Comparison of ENCODE assay signal across 8 cellular contexts in the genomic region with DNA sequence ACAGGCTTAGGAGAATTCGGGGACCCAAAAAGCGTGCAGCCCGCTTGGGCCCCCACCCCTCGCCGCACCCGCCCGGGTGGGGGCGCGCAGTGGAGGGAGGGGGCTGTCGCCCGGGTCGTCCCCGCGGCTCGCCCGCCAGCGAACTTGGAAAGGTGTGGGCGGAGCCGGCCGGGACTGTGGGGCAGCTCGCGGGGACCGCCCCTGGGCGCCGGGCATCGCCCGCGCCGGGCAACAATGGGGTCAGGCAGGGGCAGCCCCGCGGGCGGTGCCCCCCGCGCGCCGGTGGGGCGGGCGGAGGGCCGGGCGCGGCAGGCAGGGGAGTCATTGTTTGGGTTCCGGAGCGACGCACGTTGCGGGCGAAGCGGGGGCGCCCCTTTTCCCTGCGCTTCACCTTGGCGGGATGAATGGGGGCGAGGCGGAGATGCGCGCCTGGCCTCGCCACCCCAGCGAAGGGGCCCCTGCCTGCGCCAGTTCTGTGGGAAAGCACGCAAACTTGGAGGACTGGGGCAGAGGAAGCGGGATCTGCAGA. TPM values are rescaled to one million over a fixed set of nuclear protein-coding genes. Genes with fewer than 3 reads are reported as not detected.
A peak's percentile ranks its signal among the peaks of the same experiment; 100 is the strongest.
DNase-seq lines count a peak whose midpoint lies in the region; ATAC-seq and TF ChIP-seq lines count a peak whose summit lies in the region.

No MANE protein-coding gene starts in this region.

- ATAC-seq in GM19351 (IDR thresholded peaks at IDR 0.05; ENCODE audit: unreplicated experiment) (peak; percentile 15), HG03442 (IDR thresholded peaks at IDR 0.05; ENCODE audit: unreplicated experiment) (peak; percentile 21), RWPE2 (ENCODE audit: low read depth) (peak; percentile 36)

- peaks cover 39% of the 10 kb centered on the region for H3K4me1 Mint-ChIP-seq in activated naive CD4-positive, alpha-beta T cell treated with anti-CD3 and anti-CD28 coated beads, Interleukin-2, amount 50 U/mL, for 24 hours

- peak overlapping the region; percentile 91 for H3K9ac ChIP-seq in BLaER1
- peak overlapping the region; percentile 94 for H3K9ac ChIP-seq in skeletal muscle satellite cell (ENCODE audit: low read depth, low read length)

- TF ChIP-seq CTCF in RWPE2 (IDR thresholded peaks at IDR 0.05; ENCODE audit: poor library complexity, severe bottlenecking) (no peak), right atrium auricular region (IDR thresholded peaks at IDR 0.05) (no peak)

- H3K9me3 ChIP-seq in BLaER1 (no peaks in the 10 kb centered on the region), RWPE2 (ENCODE audit: severe bottlenecking) (no peaks in the 10 kb centered on the region), right atrium auricular region (no peaks in the 10 kb centered on the region), skeletal muscle satellite cell (replicated peaks; ENCODE audit: low read length) (no peaks in the 10 kb centered on the region)

- peak overlapping the region; percentile 91 for H3K27ac ChIP-seq in BLaER1
- peak overlapping the region; percentile 87 for H3K27ac ChIP-seq in RWPE2 (ENCODE audit: poor library complexity, severe bottlenecking)
- peak overlapping the region; percentile 97 to 98 for H3K27ac ChIP-seq in right atrium auricular region

- H3K27me3 ChIP-seq in BLaER1 (no peaks in the 10 kb centered on the region), RWPE2 (ENCODE audit: insufficient read depth, poor library complexity, severe bottlenecking) (no peaks in the 10 kb centered on the region), right atrium auricular region (no peaks in the 10 kb centered on the region), skeletal muscle satellite cell (ENCODE audit: control insufficient read depth, insufficient read depth, low read length) (no peaks in the 10 kb centered on the region)

- peak overlapping the region; percentile 80 for H3K4me3 Mint-ChIP-seq in activated naive CD4-positive, alpha-beta T cell treated with anti-CD3 and anti-CD28 coated beads, Interleukin-2, amount 50 U/mL, for 24 hours

- H3K4me1 ChIP-seq in BLaER1 (peaks cover 32% of the 10 kb centered on the region), RWPE2 (ENCODE audit: insufficient read depth, poor library complexity, severe bottlenecking) (peaks cover 5% of the 10 kb centered on the region), right atrium auricular region (peaks cover 0 to 20% of the 10 kb centered on the region in 2 donors), skeletal muscle satellite cell (ENCODE audit: control insufficient read depth, insufficient read depth, low read length) (peaks cover 20% of the 10 kb centered on the region)

- peaks cover 19% of the 10 kb centered on the region; the same call in 1 of the 2 replicates for H4K20me1 ChIP-seq in BLaER1

- peak; percentile 70 for DNase-seq in RWPE2 (ENCODE audit: low spot score)
- DNase-seq in right atrium auricular region (ENCODE audit: low spot score): no peak
- no peak for DNase-seq in GOT3 (lab: John Stamatoyannopoulos, UW)

- no peaks in the 10 kb centered on the region for H3K27me3 Mint-ChIP-seq in activated naive CD4-positive, alpha-beta T cell treated with anti-CD3 and anti-CD28 coated beads, Interleukin-2, amount 50 U/mL, for 24 hours

- H3K4me3 ChIP-seq in BLaER1: peak overlapping the region; percentile 96
- peak overlapping the region; percentile 84 for H3K4me3 ChIP-seq in RWPE2 (ENCODE audit: severe bottlenecking)
- peak overlapping the region; percentile 93 to 95 for H3K4me3 ChIP-seq in right atrium auricular region
- H3K4me3 ChIP-seq in skeletal muscle satellite cell (ENCODE audit: low read length): peak overlapping the region; percentile 75

- no peaks in the 10 kb centered on the region for H3K9me3 Mint-ChIP-seq in activated naive CD4-positive, alpha-beta T cell treated with anti-CD3 and anti-CD28 coated beads, Interleukin-2, amount 50 U/mL, for 24 hours

- no peaks in the 10 kb centered on the region for H3K36me3 ChIP-seq in BLaER1
- no peaks in the 10 kb centered on the region for H3K36me3 ChIP-seq in RWPE2 (ENCODE audit: low read depth)
- H3K36me3 ChIP-seq in right atrium auricular region: no peaks in the 10 kb centered on the region
- no peaks in the 10 kb centered on the region for H3K36me3 ChIP-seq in skeletal muscle satellite cell (ENCODE audit: insufficient read depth, low read length)

- H3K4me2 ChIP-seq in BLaER1 (peak overlapping the region; percentile 96), skeletal muscle satellite cell (ENCODE audit: low read length) (peak overlapping the region; percentile 95)

- peaks cover 1% of the 10 kb centered on the region for H3K36me3 Mint-ChIP-seq in activated naive CD4-positive, alpha-beta T cell treated with anti-CD3 and anti-CD28 coated beads, Interleukin-2, amount 50 U/mL, for 24 hours

- peak overlapping the region; percentile 82 for H3K27ac Mint-ChIP-seq in activated naive CD4-positive, alpha-beta T cell treated with anti-CD3 and anti-CD28 coated beads, Interleukin-2, amount 50 U/mL, for 24 hours

RNA-seq across cellular contexts. Expression of a gene that starts 0.6 kb away (rescaled TPM):
- total RNA-seq in right atrium auricular region: 10 to 100 TPM in 1 of 2 donors, 1 to 10 TPM in 1; 6.1 to 12.3 TPM
- 12.2 and 18.8 TPM in 2 replicates for total RNA-seq in skeletal muscle satellite cell (2012; rRNA removed)
